25 cellular contexts compared by ENCODE assay signal in genomic region chr3:46283851-46284450, GRCh38. TPM values are rescaled to one million over a fixed set of nuclear protein-coding genes. Genes with fewer than 3 reads are reported as not detected.
DNase-seq lines count a peak whose midpoint lies in the region; ATAC-seq and TF ChIP-seq lines count a peak whose summit lies in the region.
"Had no signal": no experiment of that assay in that cellular context is flagged by ENCODE, and none has a peak within 500 bp of the region (broad histone marks: within the 10 kb centered on the region; RNA-seq: fewer than 3 reads in every experiment).

No MANE protein-coding gene starts in this region.

- peaks cover 17% of the 10 kb centered on the region for H3K27me3 Mint-ChIP-seq in T-helper 2 cell treated with Interferon-gamma antibody and Interleukin-4, amounts not matched to agents 5 μg/mL and 100 μg/mL, for 36 hours (ENCODE audit: low read depth)
- H3K27me3 Mint-ChIP-seq in glutamatergic neuron (ENCODE audit: unreplicated experiment): no peaks in the 10 kb centered on the region

- H3K4me3 Mint-ChIP-seq in T-helper 2 cell treated with Interferon-gamma antibody and Interleukin-4, amounts not matched to agents 5 μg/mL and 100 μg/mL, for 36 hours: peak overlapping the region; percentile 59
- peak overlapping the region; percentile 12 for H3K4me3 Mint-ChIP-seq in glutamatergic neuron (ENCODE audit: unreplicated experiment)
- H3K4me3 Mint-ChIP-seq: neural crest cell had no signal

- H3K27ac ChIP-seq in DND-41 (ENCODE audit: low read length): no peak overlapping the region
- H3K27ac ChIP-seq: gastrocnemius medialis, prostate gland, thoracic aorta had no signal

- no peak overlapping the region for H2AFZ ChIP-seq in DND-41 (ENCODE audit: low read depth, low read length)

- no peaks in the 10 kb centered on the region for H3K36me3 ChIP-seq in DND-41 (ENCODE audit: insufficient read depth, low read length)
- H3K36me3 ChIP-seq: gastrocnemius medialis, prostate gland, thoracic aorta had no signal

- no peak overlapping the region for H3K4me2 ChIP-seq in DND-41 (ENCODE audit: insufficient read depth, low read length)

- no peaks in the 10 kb centered on the region for H3K79me2 ChIP-seq in DND-41 (ENCODE audit: insufficient read depth, low read length)

- peaks cover 71% of the 10 kb centered on the region for H3K4me1 Mint-ChIP-seq in T-helper 2 cell treated with Interferon-gamma antibody and Interleukin-4, amounts not matched to agents 5 μg/mL and 100 μg/mL, for 36 hours (ENCODE audit: low read depth)
- no peaks in the 10 kb centered on the region for H3K4me1 Mint-ChIP-seq in glutamatergic neuron (ENCODE audit: low read depth, unreplicated experiment)
- H3K4me1 Mint-ChIP-seq: neural crest cell had no signal

- H3K4me3 ChIP-seq in DND-41 (ENCODE audit: low read depth in 1 of 2, low read length in 2 of 2): no peak overlapping the region
- H3K4me3 ChIP-seq: gastrocnemius medialis, prostate gland, skin epidermis, thoracic aorta had no signal

- TF ChIP-seq CTCF in DND-41 (IDR thresholded peaks at IDR 0.05; ENCODE audit: borderline replicate concordance, extremely low read depth, low read length, poor library complexity, severe bottlenecking) (no peak), glutamatergic neuron (IDR thresholded peaks at IDR 0.05; ENCODE audit: partially characterized antibody, unreplicated experiment) (no peak)

- DNase-seq in NOMO-1 (lab: John Stamatoyannopoulos, UW; ENCODE audit: unreplicated experiment in 2 of 2) (peak; percentile 9 to 51), NOMO-1 treated with dmso at 0.1 percent for 144 hours (lab: John Stamatoyannopoulos, UW; ENCODE audit: unreplicated experiment) (no peak), DND-41 (no peak), glutamatergic neuron (no peak), AG20443 (ENCODE audit: low spot score) (no peak), G401 (ENCODE audit: low spot score) (no peak)
- no peak for DNase-seq in T-helper 2 cell treated with Interferon-gamma antibody and Interleukin-4, amounts not matched to agents 5 μg/mL and 100 μg/mL, for 36 hours (ENCODE audit: low spot score)
- DNase-seq: 8988T; activated CD4-positive, CD25-positive, alpha-beta regulatory T cell treated with anti-CD3 and anti-CD28 coated beads, Interleukin-2, amount 50 U/mL, for 72 hours; activated T-cell treated with anti-CD3 and anti-CD28 coated beads, Interleukin-2, amount 50 U/mL, for 1 hour; C1 segment of cervical spinal cord; DMS79 treated with DMSO at 0.1 percent for 48 hours; gastrocnemius medialis; left cardiac atrium; NCI-H1930; NCI-H446 treated with DMSO at 0.1 percent for 48 hours; Right ventricle myocardium superior; stimulated activated CD4-positive, alpha-beta T cell treated with anti-CD3 and anti-CD28 coated beads, Interleukin-4, amount 100 ng/mL, for 4 hours had no signal

- in situ Hi-C loops in G401 (cut with HindIII; ENCODE audit: low sequenced_read_pairs): no loop called here

- H3K4me1 ChIP-seq in DND-41 (ENCODE audit: insufficient read depth, low read length): peaks cover 27% of the 10 kb centered on the region
- H3K4me1 ChIP-seq: gastrocnemius medialis, prostate gland had no signal

- peaks cover 8% of the 10 kb centered on the region for H3K9me3 ChIP-seq in DND-41 (ENCODE audit: insufficient read depth, low read length, severe bottlenecking)
- H3K9me3 ChIP-seq: gastrocnemius medialis, prostate gland, thoracic aorta had no signal

- no peaks in the 10 kb centered on the region for H4K20me1 ChIP-seq in DND-41 (ENCODE audit: insufficient read depth, low read length)

- peaks cover 5% of the 10 kb centered on the region for H3K9me3 Mint-ChIP-seq in T-helper 2 cell treated with Interferon-gamma antibody and Interleukin-4, amounts not matched to agents 5 μg/mL and 100 μg/mL, for 36 hours
- H3K9me3 Mint-ChIP-seq in glutamatergic neuron (ENCODE audit: unreplicated experiment): no peaks in the 10 kb centered on the region

- H3K36me3 Mint-ChIP-seq in T-helper 2 cell treated with Interferon-gamma antibody and Interleukin-4, amounts not matched to agents 5 μg/mL and 100 μg/mL, for 36 hours (ENCODE audit: low read depth): peaks cover 10% of the 10 kb centered on the region
- H3K36me3 Mint-ChIP-seq in glutamatergic neuron (ENCODE audit: unreplicated experiment): no peaks in the 10 kb centered on the region

- ATAC-seq in DND-41 (ENCODE audit: insufficient read depth, low read depth) (peak; percentile 49), HG02938 (IDR thresholded peaks at IDR 0.05; ENCODE audit: unreplicated experiment) (no peak)
- ATAC-seq: gastrocnemius medialis had no signal

- H3K27me3 ChIP-seq in DND-41 (ENCODE audit: insufficient read depth, low read length, poor library complexity): no peaks in the 10 kb centered on the region
- H3K27me3 ChIP-seq: gastrocnemius medialis had no signal

- H3K9ac ChIP-seq in DND-41 (ENCODE audit: low read depth, low read length): no peak overlapping the region

- H3K27ac Mint-ChIP-seq in T-helper 2 cell treated with Interferon-gamma antibody and Interleukin-4, amounts not matched to agents 5 μg/mL and 100 μg/mL, for 36 hours: peak overlapping the region; percentile 92
- H3K27ac Mint-ChIP-seq in glutamatergic neuron (ENCODE audit: unreplicated experiment): no peak overlapping the region

RNA-seq across cellular contexts. Expression of gene CCR3, which starts 41.7 kb away (rescaled TPM):
- not detected for total RNA-seq in glutamatergic neuron (ENCODE audit: unreplicated experiment)
- 1.1 and 11.5 TPM in 2 replicates for total RNA-seq in G401 (2014; rRNA removed; shearing (Covaris generic))
- total RNA-seq: dermis microvascular lymphatic vessel endothelial cell, epithelial cell of proximal tubule, gastrocnemius medialis, left cardiac atrium, neural crest cell, prostate gland, Right ventricle myocardium superior, thoracic aorta had no signal

Comparison
In these comparisons a context has a peak if more than half of its experiments do, and no peak if none do; other contexts are left out.
1. DNase-seq: peak in NOMO-1 (2 of 2); none in NOMO-1 treated with dmso at 0.1 percent for 144 hours (single experiment), DND-41 (single experiment), T-helper 2 cell treated with Interferon-gamma antibody and Interleukin-4, amounts not matched to agents 5 μg/mL and 100 μg/mL, for 36 hours (single experiment), glutamatergic neuron (single experiment), AG20443 (single experiment) and G401 (single experiment).